In genomic region chr20:44961024-44961866, GRCh38 we compare ENCODE assay signal across 1 cellular context.
TF ChIP-seq lines count a peak whose summit lies in the region.

No MANE protein-coding gene starts in this region.

TF ChIP-seq in HepG2, 621 proteins besides CTCF, POLR2A, EP300 and RAD21:
- TF ChIP-seq GLMP (CRISPR knock-in tag; IDR thresholded peaks at IDR 0.05; ENCODE audit: borderline replicate concordance) (no peak), HNRNPK (IDR thresholded peaks at IDR 0.05; ENCODE audit: low read depth, low read length, poor library complexity, severe bottlenecking) (peak; percentile 42), ZNF652 (CRISPR knock-in tag; IDR thresholded peaks at IDR 0.05; ENCODE audit: borderline replicate concordance, low read depth) (peak; percentile 87), FOXO4 (CRISPR knock-in tag; conservative IDR thresholded peaks at IDR 0.05) (0 out of 2 replicates have a peak, but pooled peaks have one; percentile 75), PATZ1 (CRISPR knock-in tag; IDR thresholded peaks at IDR 0.05) (peak; percentile 26; the same call in 1 of the 2 replicates), ZNF33A (CRISPR knock-in tag; IDR thresholded peaks at IDR 0.05; ENCODE audit: borderline replicate concordance) (0 out of 2 replicates have a peak, but pooled peaks have one; percentile 9), PPARG (CRISPR knock-in tag; conservative IDR thresholded peaks at IDR 0.05) (no peak), ZSCAN30 (CRISPR knock-in tag; IDR thresholded peaks at IDR 0.05) (0 out of 2 replicates have a peak, but pooled peaks have one; percentile 2)
